17 cellular contexts compared by ENCODE assay signal in the genomic region with DNA sequence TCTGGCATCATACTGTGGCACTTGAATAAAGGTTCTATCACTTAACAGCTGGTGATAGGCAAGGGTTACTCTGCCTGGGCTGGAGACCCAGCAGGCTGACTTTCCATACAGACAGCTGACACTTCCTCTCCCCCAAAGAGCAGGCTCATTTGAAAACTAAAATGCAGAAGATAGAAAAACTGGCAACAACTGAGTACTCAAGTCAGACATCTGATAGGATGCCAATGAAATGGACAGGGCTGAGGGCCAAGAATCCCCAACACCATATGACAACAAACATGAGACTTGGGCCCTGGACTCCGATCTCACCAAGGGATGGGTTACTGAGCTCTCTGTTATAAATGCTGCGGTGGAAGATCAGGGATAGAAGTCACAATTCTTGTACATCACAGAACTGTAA.
"Had no signal": no experiment of that assay in that cellular context is flagged by ENCODE, and none has a peak within 500 bp of the region (broad histone marks: within the 10 kb centered on the region; RNA-seq: fewer than 3 reads in every experiment).

No MANE protein-coding gene starts in this region.

- ATAC-seq: heart right ventricle; left lobe of liver; mucosa of descending colon; naive thymus-derived CD8-positive, alpha-beta T cell; right cardiac atrium; stimulated activated effector memory CD8-positive, alpha-beta T cell treated with anti-CD3 and anti-CD28 coated beads, Interleukin-12 subunit alpha, Interleukin-12 subunit beta, amount 100 ng/mL, for 72 hours; stimulated activated naive CD8-positive, alpha-beta T cell treated with anti-CD3 and anti-CD28 coated beads, Interleukin-15, Interleukin-2, amounts not matched to agents 100 U/mL and 50 U/mL, for 24 hours had no signal

- H3K4me1 ChIP-seq: heart right ventricle, suprapubic skin, thyroid gland had no signal

- H3K27me3 ChIP-seq: heart right ventricle, neutrophil, suprapubic skin, thyroid gland had no signal

- DNase-seq: effector CD4-positive, alpha-beta T cell; foreskin melanocyte; heart right ventricle; mammary epithelial cell; mucosa of descending colon; naive thymus-derived CD8-positive, alpha-beta T cell; stimulated activated CD4-positive, alpha-beta T cell treated with anti-CD3 and anti-CD28 coated beads, Interleukin-4, amount 100 ng/mL, for 1 hour; stimulated activated CD8-positive, alpha-beta memory T cell treated with anti-CD3 and anti-CD28 coated beads, Interleukin-4, amount 100 ng/mL, for 48 hours; stimulated activated naive CD8-positive, alpha-beta T cell treated with anti-CD3 and anti-CD28 coated beads, Interleukin-15, Interleukin-2, amounts not matched to agents 100 U/mL and 50 U/mL, for 24 hours had no signal

- H3K27ac ChIP-seq: coronary artery, heart right ventricle, neutrophil, suprapubic skin, thyroid gland had no signal

- H3K36me3 ChIP-seq: heart right ventricle, neutrophil, suprapubic skin, thyroid gland had no signal

- H3K9me3 ChIP-seq: heart right ventricle, mucosa of descending colon, neutrophil, suprapubic skin, thyroid gland had no signal

- H3K4me3 ChIP-seq: coronary artery, heart right ventricle, mucosa of descending colon, smooth muscle cell, suprapubic skin, thyroid gland had no signal
